3 cellular contexts compared by ENCODE assay signal in the genomic region with DNA sequence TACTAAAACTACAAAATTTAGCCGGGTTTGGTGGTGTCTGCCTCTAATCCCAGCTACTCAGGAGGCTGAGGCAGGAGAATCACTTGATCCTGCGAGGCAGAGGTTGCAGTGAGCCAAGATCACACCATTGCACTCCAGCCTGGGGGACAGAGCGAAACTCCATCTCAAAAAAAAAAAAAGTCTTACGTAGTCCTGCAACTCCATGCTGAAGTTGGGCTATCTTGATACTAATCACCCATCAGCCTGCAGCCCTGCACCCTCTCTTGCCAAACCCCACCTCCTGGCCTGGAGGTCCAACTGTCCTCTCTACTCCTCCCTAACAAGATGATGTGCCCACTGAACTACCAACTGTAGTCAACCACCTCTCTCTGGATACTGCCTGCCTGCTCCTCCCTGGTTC.
A peak's percentile ranks its signal among the peaks of the same experiment; 100 is the strongest.
TF ChIP-seq lines count a peak whose summit lies in the region.

No MANE protein-coding gene starts in this region.

TF ChIP-seq in WTC11, 78 proteins besides CTCF, POLR2A, EP300 and RAD21 (continues in another document):
- TF ChIP-seq, protein P1, sequence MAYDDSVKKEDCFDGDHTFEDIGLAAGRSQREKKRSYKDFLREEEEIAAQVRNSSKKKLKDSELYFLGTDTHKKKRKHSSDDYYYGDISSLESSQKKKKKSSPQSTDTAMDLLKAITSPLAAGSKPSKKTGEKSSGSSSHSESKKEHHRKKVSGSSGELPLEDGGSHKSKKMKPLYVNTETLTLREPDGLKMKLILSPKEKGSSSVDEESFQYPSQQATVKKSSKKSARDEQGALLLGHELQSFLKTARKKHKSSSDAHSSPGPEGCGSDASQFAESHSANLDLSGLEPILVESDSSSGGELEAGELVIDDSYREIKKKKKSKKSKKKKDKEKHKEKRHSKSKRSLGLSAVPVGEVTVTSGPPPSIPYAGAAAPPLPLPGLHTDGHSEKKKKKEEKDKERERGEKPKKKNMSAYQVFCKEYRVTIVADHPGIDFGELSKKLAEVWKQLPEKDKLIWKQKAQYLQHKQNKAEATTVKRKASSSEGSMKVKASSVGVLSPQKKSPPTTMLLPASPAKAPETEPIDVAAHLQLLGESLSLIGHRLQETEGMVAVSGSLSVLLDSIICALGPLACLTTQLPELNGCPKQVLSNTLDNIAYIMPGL (CRISPR knock-in tag; IDR thresholded peaks at IDR 0.05): no peak
- no peak for TF ChIP-seq SMAD4 (CRISPR knock-in tag; IDR thresholded peaks at IDR 0.05)
- TF ChIP-seq, protein P2, sequence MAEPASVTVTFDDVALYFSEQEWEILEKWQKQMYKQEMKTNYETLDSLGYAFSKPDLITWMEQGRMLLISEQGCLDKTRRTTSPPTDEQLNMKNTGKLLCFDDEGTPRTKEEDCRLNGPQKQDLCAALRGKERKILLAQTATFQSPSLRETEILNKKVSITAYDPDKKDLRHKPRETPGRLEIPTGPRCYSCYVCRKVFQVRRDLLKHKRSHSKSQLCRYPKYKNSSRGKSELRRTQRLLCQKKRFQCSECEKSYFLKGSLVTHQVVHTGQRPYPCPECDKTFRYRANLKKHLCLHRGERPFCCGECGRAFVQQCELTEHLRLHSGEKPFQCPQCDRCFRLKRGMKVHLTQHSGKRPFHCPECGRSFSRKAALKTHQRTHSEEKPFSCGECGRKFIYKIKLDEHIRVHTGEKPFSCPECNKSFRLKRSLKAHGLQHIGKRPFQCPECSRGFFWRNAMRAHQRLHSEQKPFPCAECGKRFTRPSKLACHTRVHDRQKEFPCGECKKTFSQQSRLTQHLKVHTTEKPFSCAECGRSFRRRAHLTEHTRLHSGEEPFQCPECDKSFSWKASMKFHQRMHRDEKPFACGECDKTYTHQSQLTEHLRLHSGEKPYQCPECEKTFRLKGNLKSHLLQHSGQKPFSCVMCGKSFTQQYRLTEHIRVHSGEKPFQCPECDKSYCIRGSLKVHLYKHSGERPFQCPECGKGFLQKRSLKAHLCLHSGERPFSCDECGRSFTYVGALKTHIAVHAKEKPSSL (CRISPR knock-in tag; conservative IDR thresholded peaks at IDR 0.05): no peak
- no peak for TF ChIP-seq OVOL2 (CRISPR knock-in tag; IDR thresholded peaks at IDR 0.05; ENCODE audit: borderline replicate concordance)
- TF ChIP-seq NR3C1 (CRISPR knock-in tag; conservative IDR thresholded peaks at IDR 0.05; ENCODE audit: low read depth): no peak
- no peak for TF ChIP-seq TCF7 (CRISPR knock-in tag; IDR thresholded peaks at IDR 0.05; ENCODE audit: low read depth)
- no peak for TF ChIP-seq ATF1 (CRISPR knock-in tag; IDR thresholded peaks at IDR 0.05)
- no peak for TF ChIP-seq ZNF396 (CRISPR knock-in tag; IDR thresholded peaks at IDR 0.05; ENCODE audit: borderline replicate concordance)
- TF ChIP-seq, protein P3, sequence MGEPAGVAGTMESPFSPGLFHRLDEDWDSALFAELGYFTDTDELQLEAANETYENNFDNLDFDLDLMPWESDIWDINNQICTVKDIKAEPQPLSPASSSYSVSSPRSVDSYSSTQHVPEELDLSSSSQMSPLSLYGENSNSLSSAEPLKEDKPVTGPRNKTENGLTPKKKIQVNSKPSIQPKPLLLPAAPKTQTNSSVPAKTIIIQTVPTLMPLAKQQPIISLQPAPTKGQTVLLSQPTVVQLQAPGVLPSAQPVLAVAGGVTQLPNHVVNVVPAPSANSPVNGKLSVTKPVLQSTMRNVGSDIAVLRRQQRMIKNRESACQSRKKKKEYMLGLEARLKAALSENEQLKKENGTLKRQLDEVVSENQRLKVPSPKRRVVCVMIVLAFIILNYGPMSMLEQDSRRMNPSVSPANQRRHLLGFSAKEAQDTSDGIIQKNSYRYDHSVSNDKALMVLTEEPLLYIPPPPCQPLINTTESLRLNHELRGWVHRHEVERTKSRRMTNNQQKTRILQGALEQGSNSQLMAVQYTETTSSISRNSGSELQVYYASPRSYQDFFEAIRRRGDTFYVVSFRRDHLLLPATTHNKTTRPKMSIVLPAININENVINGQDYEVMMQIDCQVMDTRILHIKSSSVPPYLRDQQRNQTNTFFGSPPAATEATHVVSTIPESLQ (CRISPR knock-in tag; IDR thresholded peaks at IDR 0.05): no peak
- TF ChIP-seq, protein P4, sequence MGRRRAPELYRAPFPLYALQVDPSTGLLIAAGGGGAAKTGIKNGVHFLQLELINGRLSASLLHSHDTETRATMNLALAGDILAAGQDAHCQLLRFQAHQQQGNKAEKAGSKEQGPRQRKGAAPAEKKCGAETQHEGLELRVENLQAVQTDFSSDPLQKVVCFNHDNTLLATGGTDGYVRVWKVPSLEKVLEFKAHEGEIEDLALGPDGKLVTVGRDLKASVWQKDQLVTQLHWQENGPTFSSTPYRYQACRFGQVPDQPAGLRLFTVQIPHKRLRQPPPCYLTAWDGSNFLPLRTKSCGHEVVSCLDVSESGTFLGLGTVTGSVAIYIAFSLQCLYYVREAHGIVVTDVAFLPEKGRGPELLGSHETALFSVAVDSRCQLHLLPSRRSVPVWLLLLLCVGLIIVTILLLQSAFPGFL (CRISPR knock-in tag; IDR thresholded peaks at IDR 0.05; ENCODE audit: borderline replicate concordance): no peak

TF ChIP-seq in HepG2, 621 proteins besides CTCF, POLR2A, EP300 and RAD21:
- TF ChIP-seq ZNF382 (CRISPR knock-in tag; IDR thresholded peaks at IDR 0.05; ENCODE audit: borderline replicate concordance) (no peak), FOXM1 (CRISPR knock-in tag; IDR thresholded peaks at IDR 0.05) (no peak), NONO (IDR thresholded peaks at IDR 0.05) (no peak), NONO (CRISPR knock-in tag; conservative IDR thresholded peaks at IDR 0.05) (no peak), NR3C1 (CRISPR knock-in tag; IDR thresholded peaks at IDR 0.05) (no peak), HCFC1 (IDR thresholded peaks at IDR 0.05; ENCODE audit: low read depth, low read length) (no peak), ZMAT3 (CRISPR knock-in tag; conservative IDR thresholded peaks at IDR 0.05) (no peak), ZNF652 (CRISPR knock-in tag; IDR thresholded peaks at IDR 0.05; ENCODE audit: borderline replicate concordance, low read depth) (no peak)
- TF ChIP-seq, protein P5, sequence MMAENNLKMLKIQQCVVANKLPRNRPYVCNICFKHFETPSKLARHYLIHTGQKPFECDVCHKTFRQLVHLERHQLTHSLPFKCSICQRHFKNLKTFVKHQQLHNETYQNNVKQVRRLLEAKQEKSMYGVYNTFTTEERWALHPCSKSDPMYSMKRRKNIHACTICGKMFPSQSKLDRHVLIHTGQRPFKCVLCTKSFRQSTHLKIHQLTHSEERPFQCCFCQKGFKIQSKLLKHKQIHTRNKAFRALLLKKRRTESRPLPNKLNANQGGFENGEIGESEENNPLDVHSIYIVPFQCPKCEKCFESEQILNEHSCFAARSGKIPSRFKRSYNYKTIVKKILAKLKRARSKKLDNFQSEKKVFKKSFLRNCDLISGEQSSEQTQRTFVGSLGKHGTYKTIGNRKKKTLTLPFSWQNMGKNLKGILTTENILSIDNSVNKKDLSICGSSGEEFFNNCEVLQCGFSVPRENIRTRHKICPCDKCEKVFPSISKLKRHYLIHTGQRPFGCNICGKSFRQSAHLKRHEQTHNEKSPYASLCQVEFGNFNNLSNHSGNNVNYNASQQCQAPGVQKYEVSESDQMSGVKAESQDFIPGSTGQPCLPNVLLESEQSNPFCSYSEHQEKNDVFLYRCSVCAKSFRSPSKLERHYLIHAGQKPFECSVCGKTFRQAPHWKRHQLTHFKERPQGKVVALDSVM (CRISPR knock-in tag; IDR thresholded peaks at IDR 0.05): no peak
- TF ChIP-seq, protein P6, sequence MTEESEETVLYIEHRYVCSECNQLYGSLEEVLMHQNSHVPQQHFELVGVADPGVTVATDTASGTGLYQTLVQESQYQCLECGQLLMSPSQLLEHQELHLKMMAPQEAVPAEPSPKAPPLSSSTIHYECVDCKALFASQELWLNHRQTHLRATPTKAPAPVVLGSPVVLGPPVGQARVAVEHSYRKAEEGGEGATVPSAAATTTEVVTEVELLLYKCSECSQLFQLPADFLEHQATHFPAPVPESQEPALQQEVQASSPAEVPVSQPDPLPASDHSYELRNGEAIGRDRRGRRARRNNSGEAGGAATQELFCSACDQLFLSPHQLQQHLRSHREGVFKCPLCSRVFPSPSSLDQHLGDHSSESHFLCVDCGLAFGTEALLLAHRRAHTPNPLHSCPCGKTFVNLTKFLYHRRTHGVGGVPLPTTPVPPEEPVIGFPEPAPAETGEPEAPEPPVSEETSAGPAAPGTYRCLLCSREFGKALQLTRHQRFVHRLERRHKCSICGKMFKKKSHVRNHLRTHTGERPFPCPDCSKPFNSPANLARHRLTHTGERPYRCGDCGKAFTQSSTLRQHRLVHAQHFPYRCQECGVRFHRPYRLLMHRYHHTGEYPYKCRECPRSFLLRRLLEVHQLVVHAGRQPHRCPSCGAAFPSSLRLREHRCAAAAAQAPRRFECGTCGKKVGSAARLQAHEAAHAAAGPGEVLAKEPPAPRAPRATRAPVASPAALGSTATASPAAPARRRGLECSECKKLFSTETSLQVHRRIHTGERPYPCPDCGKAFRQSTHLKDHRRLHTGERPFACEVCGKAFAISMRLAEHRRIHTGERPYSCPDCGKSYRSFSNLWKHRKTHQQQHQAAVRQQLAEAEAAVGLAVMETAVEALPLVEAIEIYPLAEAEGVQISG (CRISPR knock-in tag; IDR thresholded peaks at IDR 0.05): 0 out of 2 replicates have a peak, but pooled peaks have one; percentile 40

TF ChIP-seq in SK-N-SH treated with all-trans-retinoic acid at 6 μM for 48 hours, 23 proteins besides CTCF, POLR2A, EP300 and RAD21:
- no peak for TF ChIP-seq SNAI2 (CRISPR knock-in tag; IDR thresholded peaks at IDR 0.05)
- TF ChIP-seq ZC3H10 (CRISPR knock-in tag; IDR thresholded peaks at IDR 0.05): no peak
- TF ChIP-seq ZNF565 (CRISPR knock-in tag; conservative IDR thresholded peaks at IDR 0.05; ENCODE audit: low read depth): no peak
- no peak for TF ChIP-seq ZFP30 (CRISPR knock-in tag; IDR thresholded peaks at IDR 0.05)
- no peak for TF ChIP-seq ZFP3 (CRISPR knock-in tag; IDR thresholded peaks at IDR 0.05)
- no peak for TF ChIP-seq ESRRG (CRISPR knock-in tag; IDR thresholded peaks at IDR 0.05)
- TF ChIP-seq, protein P7, sequence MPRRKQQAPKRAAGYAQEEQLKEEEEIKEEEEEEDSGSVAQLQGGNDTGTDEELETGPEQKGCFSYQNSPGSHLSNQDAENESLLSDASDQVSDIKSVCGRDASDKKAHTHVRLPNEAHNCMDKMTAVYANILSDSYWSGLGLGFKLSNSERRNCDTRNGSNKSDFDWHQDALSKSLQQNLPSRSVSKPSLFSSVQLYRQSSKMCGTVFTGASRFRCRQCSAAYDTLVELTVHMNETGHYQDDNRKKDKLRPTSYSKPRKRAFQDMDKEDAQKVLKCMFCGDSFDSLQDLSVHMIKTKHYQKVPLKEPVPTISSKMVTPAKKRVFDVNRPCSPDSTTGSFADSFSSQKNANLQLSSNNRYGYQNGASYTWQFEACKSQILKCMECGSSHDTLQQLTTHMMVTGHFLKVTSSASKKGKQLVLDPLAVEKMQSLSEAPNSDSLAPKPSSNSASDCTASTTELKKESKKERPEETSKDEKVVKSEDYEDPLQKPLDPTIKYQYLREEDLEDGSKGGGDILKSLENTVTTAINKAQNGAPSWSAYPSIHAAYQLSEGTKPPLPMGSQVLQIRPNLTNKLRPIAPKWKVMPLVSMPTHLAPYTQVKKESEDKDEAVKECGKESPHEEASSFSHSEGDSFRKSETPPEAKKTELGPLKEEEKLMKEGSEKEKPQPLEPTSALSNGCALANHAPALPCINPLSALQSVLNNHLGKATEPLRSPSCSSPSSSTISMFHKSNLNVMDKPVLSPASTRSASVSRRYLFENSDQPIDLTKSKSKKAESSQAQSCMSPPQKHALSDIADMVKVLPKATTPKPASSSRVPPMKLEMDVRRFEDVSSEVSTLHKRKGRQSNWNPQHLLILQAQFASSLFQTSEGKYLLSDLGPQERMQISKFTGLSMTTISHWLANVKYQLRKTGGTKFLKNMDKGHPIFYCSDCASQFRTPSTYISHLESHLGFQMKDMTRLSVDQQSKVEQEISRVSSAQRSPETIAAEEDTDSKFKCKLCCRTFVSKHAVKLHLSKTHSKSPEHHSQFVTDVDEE (CRISPR knock-in tag; IDR thresholded peaks at IDR 0.05): no peak
- TF ChIP-seq ARNTL (CRISPR knock-in tag; IDR thresholded peaks at IDR 0.05; ENCODE audit: borderline replicate concordance, low read depth): no peak
- no peak for TF ChIP-seq GLIS3 (CRISPR knock-in tag; IDR thresholded peaks at IDR 0.05)
- TF ChIP-seq, protein P8, sequence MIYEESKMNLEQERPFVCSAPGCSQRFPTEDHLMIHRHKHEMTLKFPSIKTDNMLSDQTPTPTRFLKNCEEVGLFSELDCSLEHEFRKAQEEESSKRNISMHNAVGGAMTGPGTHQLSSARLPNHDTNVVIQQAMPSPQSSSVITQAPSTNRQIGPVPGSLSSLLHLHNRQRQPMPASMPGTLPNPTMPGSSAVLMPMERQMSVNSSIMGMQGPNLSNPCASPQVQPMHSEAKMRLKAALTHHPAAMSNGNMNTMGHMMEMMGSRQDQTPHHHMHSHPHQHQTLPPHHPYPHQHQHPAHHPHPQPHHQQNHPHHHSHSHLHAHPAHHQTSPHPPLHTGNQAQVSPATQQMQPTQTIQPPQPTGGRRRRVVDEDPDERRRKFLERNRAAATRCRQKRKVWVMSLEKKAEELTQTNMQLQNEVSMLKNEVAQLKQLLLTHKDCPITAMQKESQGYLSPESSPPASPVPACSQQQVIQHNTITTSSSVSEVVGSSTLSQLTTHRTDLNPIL (CRISPR knock-in tag; IDR thresholded peaks at IDR 0.05; ENCODE audit: low read depth): no peak
- no peak for TF ChIP-seq OSR1 (CRISPR knock-in tag; IDR thresholded peaks at IDR 0.05)
- TF ChIP-seq TCF4 (CRISPR knock-in tag; IDR thresholded peaks at IDR 0.05; ENCODE audit: borderline replicate concordance): no peak
